In genomic region chr2:44751754-44752479, GRCh38 we compare ENCODE assay signal across 1 cellular context.
TF ChIP-seq lines count a peak whose summit lies in the region.

No MANE protein-coding gene starts in this region.

TF ChIP-seq in GM23338, 12 proteins besides CTCF, POLR2A, EP300 and RAD21 (continued from another document):
- TF ChIP-seq ZNF462 (CRISPR knock-in tag; IDR thresholded peaks at IDR 0.05): no peak
TF ChIP-seq in GM23338: peak in this region for 0.
